In the genomic region with DNA sequence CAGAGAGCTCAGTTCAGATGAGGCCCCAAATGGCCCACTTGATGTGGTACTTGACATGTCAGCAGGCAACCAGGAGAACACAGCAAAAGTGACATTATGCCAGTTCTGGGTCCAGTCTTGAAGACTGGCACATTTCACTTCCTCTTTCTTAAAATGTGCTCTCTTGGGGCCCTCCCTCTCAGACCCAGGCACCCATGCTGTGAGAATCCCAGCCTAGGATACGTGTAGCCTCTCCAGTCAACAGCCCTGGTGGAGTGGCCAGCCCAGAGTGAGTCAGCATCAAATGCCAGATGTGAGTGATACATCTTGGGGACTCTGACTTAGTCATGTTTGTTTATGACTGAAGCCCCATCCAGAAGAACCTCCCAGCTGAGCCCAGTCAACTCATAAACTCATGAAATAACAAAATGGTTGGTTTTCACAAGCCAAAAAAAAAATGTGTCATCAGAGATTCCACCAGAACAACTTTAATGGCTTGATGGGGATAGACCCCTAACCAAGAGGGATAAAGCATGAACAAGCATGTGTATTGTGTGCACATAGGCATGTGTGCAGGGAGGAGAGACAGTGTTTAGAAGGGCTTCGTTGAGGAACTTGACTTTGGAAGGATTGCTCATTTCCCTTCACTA, we compare ENCODE assay signal across 12 cellular contexts.
A peak's percentile ranks its signal among the peaks of the same experiment; 100 is the strongest.
DNase-seq lines count a peak whose midpoint lies in the region; ATAC-seq, FAIRE-seq and TF ChIP-seq lines count a peak whose summit lies in the region.
"Had no signal": no experiment of that assay in that cellular context is flagged by ENCODE, and none has a peak within 500 bp of the region (broad histone marks: within the 10 kb centered on the region; RNA-seq: fewer than 3 reads in every experiment).

No MANE protein-coding gene starts in this region.

- H3K36me3 ChIP-seq in sigmoid colon, result no peaks in the 10 kb centered on the region

- H3K4me3 ChIP-seq in A549 (no peak overlapping the region), sigmoid colon (no peak overlapping the region)

- H3K27me3 ChIP-seq in sigmoid colon, result no peaks in the 10 kb centered on the region

- DNase-seq in A549 (ENCODE audit: low read depth in 1 of 2, low spot score in 1 of 2) (peak; percentile 49 to 60), ELR (ENCODE audit: low read depth) (peak; percentile 70), NOMO-1 treated with dmso at 0.1 percent for 144 hours (lab: John Stamatoyannopoulos, UW; ENCODE audit: unreplicated experiment) (peak; percentile 63), NCI-H82 (lab: John Stamatoyannopoulos, UW) (no peak), AG08396 (ENCODE audit: low spot score) (no peak), NCI-H446 (lab: John Stamatoyannopoulos, UW) (no peak), sigmoid colon (no peak)
- DNase-seq: DND-41, endodermal cell, NCI-H1694 treated with DMSO at 0.1 percent for 48 hours had no signal

- H3K27ac ChIP-seq in A549 (no peak overlapping the region), sigmoid colon (no peak overlapping the region)
- H3K27ac ChIP-seq: parathyroid adenoma had no signal

- TF ChIP-seq POLR2A in A549 (IDR thresholded peaks at IDR 0.05; ENCODE audit: low read length) (no peak), sigmoid colon (IDR thresholded peaks at IDR 0.05) (no peak)

- no peaks in the 10 kb centered on the region for H3K4me1 ChIP-seq in A549
- H3K4me1 ChIP-seq in sigmoid colon, result peaks cover 0 to 3% (median 1%) of the 10 kb centered on the region in 4 donors
- H3K4me1 ChIP-seq: parathyroid adenoma had no signal

- no peak for TF ChIP-seq CTCF in A549 (IDR thresholded peaks at IDR 0.05)
- TF ChIP-seq CTCF in sigmoid colon (IDR thresholded peaks at IDR 0.05), result no peak

- TF ChIP-seq EP300 in A549 (IDR thresholded peaks at IDR 0.05), result no peak
- no peak for TF ChIP-seq EP300 in sigmoid colon (IDR thresholded peaks at IDR 0.05)

- no peak for TF ChIP-seq RAD21 in A549 (conservative IDR thresholded peaks at IDR 0.05 in 1 of 2, IDR thresholded peaks at IDR 0.05 in 1 of 2)

- peak; percentile 41 to 57; a peak in 4 of 6 replicates for ATAC-seq in A549
- ATAC-seq in esophagus mucosa, result peak; percentile 36

- FAIRE-seq in A549 (lab: Jason Lieb, UNC), result no peak

- H3K4me2 ChIP-seq in A549, result no peak overlapping the region

- POLR2A ChIA-PET in A549 (lab: Yijun Ruan, JAX), result no interaction called here

- H3K9me3 ChIP-seq in A549, result peaks cover 27% of the 10 kb centered on the region
- peaks cover 0 to 6% (median 2%) of the 10 kb centered on the region in 4 donors for H3K9me3 ChIP-seq in sigmoid colon

- intact Hi-C loops in sigmoid colon (cut with DNase I), result no loop called here

- CTCF ChIA-PET in A549 (lab: Yijun Ruan, JAX), result interaction anchor here (2.8 kb wide), 1 partner anchor 12 kb away, joined by 9 read pairs; no protein-coding TSS in a partner anchor

- WGBS in A549 (ENCODE audit: missing lambda C conversion rate), result 5% methylated on average over 2 of the region's 2 CpGs
- WGBS in sigmoid colon, 2 donors, result 80 to 84% methylated on average over 2 of the region's 2 CpGs

TF ChIP-seq in A549, 52 proteins besides CTCF, POLR2A, EP300 and RAD21:
- TF ChIP-seq FOSL2 (IDR thresholded peaks at IDR 0.05) (no peak), FOSL2 (CRISPR knock-in tag; IDR thresholded peaks at IDR 0.05) (peak; percentile 36; the same call in 1 of the 2 replicates), NR3C1 (IDR thresholded peaks at IDR 0.05) (no peak), NFE2L2 (conservative IDR thresholded peaks at IDR 0.05; ENCODE audit: low read length) (no peak)

Comparison
In these comparisons a context has a peak if more than half of its experiments do, and no peak if none do; other contexts are left out.
1. DNase-seq: peak in A549 (2 of 2), ELR (single experiment) and NOMO-1 treated with dmso at 0.1 percent for 144 hours (single experiment); none in NCI-H82 (single experiment), AG08396 (single experiment), NCI-H446 (0 of 2) and sigmoid colon (single experiment).